12 cellular contexts compared by ENCODE assay signal in genomic region chrX:12443534-12444098, GRCh38.
DNase-seq lines count a peak whose midpoint lies in the region; ATAC-seq and FAIRE-seq lines count a peak whose summit lies in the region.
"Had no signal": no experiment of that assay in that cellular context is flagged by ENCODE, and none has a peak within 500 bp of the region (broad histone marks: within the 10 kb centered on the region; RNA-seq: fewer than 3 reads in every experiment).

No MANE protein-coding gene starts in this region.

- no peaks in the 10 kb centered on the region for H3K9me3 Mint-ChIP-seq in stimulated activated memory B cell treated with anti-CD40 and anti-IgM and Interleukin-4, amounts not matched to agents 10 μg/mL and 1 μg/mL and 100 μg/mL, for 72 hours
- no peaks in the 10 kb centered on the region for H3K9me3 Mint-ChIP-seq in T-helper 2 cell treated with Interferon-gamma antibody and Interleukin-4, amounts not matched to agents 5 μg/mL and 100 μg/mL, for 36 hours

- ATAC-seq in GM19035 (IDR thresholded peaks at IDR 0.05; ENCODE audit: unreplicated experiment) (peak; percentile 92), GM21786 (IDR thresholded peaks at IDR 0.05; ENCODE audit: unreplicated experiment) (peak; percentile 93), HG03139 (IDR thresholded peaks at IDR 0.05; ENCODE audit: unreplicated experiment) (peak; percentile 78)
- ATAC-seq in stimulated activated memory B cell treated with anti-CD40 and anti-IgM and Interleukin-4, amounts not matched to agents 10 μg/mL and 1 μg/mL and 100 μg/mL, for 72 hours = peak; percentile 88

- H3K36me3 Mint-ChIP-seq in stimulated activated memory B cell treated with anti-CD40 and anti-IgM and Interleukin-4, amounts not matched to agents 10 μg/mL and 1 μg/mL and 100 μg/mL, for 72 hours = no peaks in the 10 kb centered on the region
- no peaks in the 10 kb centered on the region for H3K36me3 Mint-ChIP-seq in T-helper 2 cell treated with Interferon-gamma antibody and Interleukin-4, amounts not matched to agents 5 μg/mL and 100 μg/mL, for 36 hours (ENCODE audit: low read depth)

- no peak for DNase-seq in T-helper 2 cell treated with Interferon-gamma antibody and Interleukin-4, amounts not matched to agents 5 μg/mL and 100 μg/mL, for 36 hours (ENCODE audit: low spot score)
- DNase-seq in NCI-H1105 treated with DMSO at 0.1 percent for 48 hours (lab: John Stamatoyannopoulos, UW) = no peak
- no peak for DNase-seq in GM19240 (ENCODE audit: insufficient read length, low spot score)
- no peak for DNase-seq in frontal cortex (ENCODE audit: low spot score in 2 of 2)
- DNase-seq: activated T-cell treated with anti-CD3 and anti-CD28 coated beads, Interleukin-2, amount 50 U/mL, for 48 hours; Calu3; NCI-H2029; Peyer's patch had no signal

- no peaks in the 10 kb centered on the region for H3K27me3 Mint-ChIP-seq in stimulated activated memory B cell treated with anti-CD40 and anti-IgM and Interleukin-4, amounts not matched to agents 10 μg/mL and 1 μg/mL and 100 μg/mL, for 72 hours
- H3K27me3 Mint-ChIP-seq in T-helper 2 cell treated with Interferon-gamma antibody and Interleukin-4, amounts not matched to agents 5 μg/mL and 100 μg/mL, for 36 hours (ENCODE audit: low read depth) = no peaks in the 10 kb centered on the region

- no peak for FAIRE-seq in frontal cortex (lab: Jason Lieb, UNC)

- no peak overlapping the region for H3K4me3 Mint-ChIP-seq in stimulated activated memory B cell treated with anti-CD40 and anti-IgM and Interleukin-4, amounts not matched to agents 10 μg/mL and 1 μg/mL and 100 μg/mL, for 72 hours
- no peak overlapping the region for H3K4me3 Mint-ChIP-seq in T-helper 2 cell treated with Interferon-gamma antibody and Interleukin-4, amounts not matched to agents 5 μg/mL and 100 μg/mL, for 36 hours

- H3K27ac Mint-ChIP-seq in stimulated activated memory B cell treated with anti-CD40 and anti-IgM and Interleukin-4, amounts not matched to agents 10 μg/mL and 1 μg/mL and 100 μg/mL, for 72 hours = peak overlapping the region; percentile 40
- H3K27ac Mint-ChIP-seq in T-helper 2 cell treated with Interferon-gamma antibody and Interleukin-4, amounts not matched to agents 5 μg/mL and 100 μg/mL, for 36 hours = no peak overlapping the region

- H3K4me1 Mint-ChIP-seq in stimulated activated memory B cell treated with anti-CD40 and anti-IgM and Interleukin-4, amounts not matched to agents 10 μg/mL and 1 μg/mL and 100 μg/mL, for 72 hours = peaks cover 11% of the 10 kb centered on the region
- H3K4me1 Mint-ChIP-seq in T-helper 2 cell treated with Interferon-gamma antibody and Interleukin-4, amounts not matched to agents 5 μg/mL and 100 μg/mL, for 36 hours (ENCODE audit: low read depth) = no peaks in the 10 kb centered on the region
